In genomic region chr5:1795931-1796330, GRCh38 we compare ENCODE assay signal across 19 cellular contexts.
"Had no signal": no experiment of that assay in that cellular context is flagged by ENCODE, and none has a peak within 500 bp of the region (broad histone marks: within the 10 kb centered on the region; RNA-seq: fewer than 3 reads in every experiment).

No MANE protein-coding gene starts in this region.

- DNase-seq: activated CD4-positive, CD25-positive, alpha-beta regulatory T cell treated with anti-CD3 and anti-CD28 coated beads, Interleukin-2, amount 50 U/mL, for 72 hours; activated naive CD4-positive, alpha-beta T cell treated with Interleukin-2 at 50 U/mL for 16 hours; activated naive CD8-positive, alpha-beta T cell treated with anti-CD3 and anti-CD28 coated beads for 36 hours; activated T-cell treated with anti-CD3 and anti-CD28 coated beads, Interleukin-2, amount 50 U/mL, for 1 hour; amniotic stem cell; effector CD4-positive, alpha-beta T cell; heart left ventricle; left cardiac atrium; nephron progenitor cell; nucleus accumbens; small intestine; stimulated activated CD4-positive, alpha-beta T cell treated with anti-CD3 and anti-CD28 coated beads, Interleukin-2, amount 100 ng/mL, for 24 hours; stomach; transverse colon had no signal

- H3K27ac Mint-ChIP-seq: activated naive CD8-positive, alpha-beta T cell treated with anti-CD3 and anti-CD28 coated beads for 36 hours; dendritic cell treated with granulocyte-macrophage colony-stimulating factor and Interleukin-4, amounts not matched to agents 40 ng/mL and 50 ng/mL, for 4 days; memory B cell; nephron progenitor cell; stimulated activated memory B cell treated with anti-CD40 and anti-IgM and Interleukin-4, amounts not matched to agents 10 μg/mL and 1 μg/mL and 100 μg/mL, for 72 hours had no signal

- H3K36me3 Mint-ChIP-seq: memory B cell had no signal

- H3K4me3 Mint-ChIP-seq: activated naive CD8-positive, alpha-beta T cell treated with anti-CD3 and anti-CD28 coated beads for 36 hours; dendritic cell treated with granulocyte-macrophage colony-stimulating factor and Interleukin-4, amounts not matched to agents 40 ng/mL and 50 ng/mL, for 4 days; memory B cell; nephron progenitor cell; stimulated activated memory B cell treated with anti-CD40 and anti-IgM and Interleukin-4, amounts not matched to agents 10 μg/mL and 1 μg/mL and 100 μg/mL, for 72 hours had no signal

- H3K27me3 Mint-ChIP-seq: activated naive CD8-positive, alpha-beta T cell treated with anti-CD3 and anti-CD28 coated beads for 36 hours; activated T-helper 17 cell treated with anti-CD3 and anti-CD28 coated beads, Interleukin-2, amount 50 U/mL, for 72 hours; dendritic cell treated with granulocyte-macrophage colony-stimulating factor and Interleukin-4, amounts not matched to agents 40 ng/mL and 50 ng/mL, for 4 days; memory B cell; stimulated activated memory B cell treated with anti-CD40 and anti-IgM and Interleukin-4, amounts not matched to agents 10 μg/mL and 1 μg/mL and 100 μg/mL, for 72 hours had no signal

- ATAC-seq: activated T-helper 17 cell treated with anti-CD3 and anti-CD28 coated beads, Interleukin-2, amount 50 U/mL, for 72 hours; heart left ventricle; left cardiac atrium; sciatic nerve; stimulated activated memory B cell treated with anti-CD40 and anti-IgM and Interleukin-4, amounts not matched to agents 10 μg/mL and 1 μg/mL and 100 μg/mL, for 72 hours had no signal

- H3K9me3 Mint-ChIP-seq: activated naive CD8-positive, alpha-beta T cell treated with anti-CD3 and anti-CD28 coated beads for 36 hours; dendritic cell treated with granulocyte-macrophage colony-stimulating factor and Interleukin-4, amounts not matched to agents 40 ng/mL and 50 ng/mL, for 4 days; memory B cell; nephron progenitor cell; stimulated activated memory B cell treated with anti-CD40 and anti-IgM and Interleukin-4, amounts not matched to agents 10 μg/mL and 1 μg/mL and 100 μg/mL, for 72 hours had no signal
